Comparison of ENCODE assay signal across 11 cellular contexts in the genomic region with DNA sequence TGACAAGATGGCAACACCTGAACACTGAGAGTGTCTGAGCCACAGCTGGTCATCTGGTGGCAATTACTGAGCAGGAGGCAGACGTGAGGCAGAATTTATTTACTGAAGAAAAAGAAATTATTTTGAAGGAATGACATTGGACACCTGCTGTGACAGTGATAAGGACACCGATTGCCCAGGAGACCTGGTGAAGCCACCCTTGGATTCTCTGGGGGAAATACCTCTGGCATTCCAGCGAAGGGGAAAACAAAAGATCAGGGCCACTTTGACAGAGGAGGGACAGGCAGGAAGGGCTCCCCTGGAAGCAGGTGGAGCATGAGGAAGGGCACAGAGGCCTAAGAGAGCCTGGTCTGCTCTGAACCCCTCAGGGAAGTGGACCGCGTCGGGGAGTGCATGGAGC.
"Had no signal": no experiment of that assay in that cellular context is flagged by ENCODE, and none has a peak within 500 bp of the region (broad histone marks: within the 10 kb centered on the region; RNA-seq: fewer than 3 reads in every experiment).

No MANE protein-coding gene starts in this region.

- H3K27ac Mint-ChIP-seq: activated naive CD4-positive, alpha-beta T cell treated with anti-CD3 and anti-CD28 coated beads for 36 hours had no signal

- H3K4me3 Mint-ChIP-seq: activated naive CD4-positive, alpha-beta T cell treated with anti-CD3 and anti-CD28 coated beads for 36 hours; natural killer cell; T-helper 2 cell treated with Interferon-gamma antibody and Interleukin-4, amounts not matched to agents 5 μg/mL and 100 μg/mL, for 36 hours had no signal

- ATAC-seq: gastroesophageal sphincter had no signal

- H3K9me3 Mint-ChIP-seq: activated naive CD4-positive, alpha-beta T cell treated with anti-CD3 and anti-CD28 coated beads for 36 hours; natural killer cell; T-helper 2 cell treated with Interferon-gamma antibody and Interleukin-4, amounts not matched to agents 5 μg/mL and 100 μg/mL, for 36 hours had no signal

- H3K27me3 ChIP-seq: cardiac muscle cell, gastroesophageal sphincter, heart right ventricle, right lobe of liver, thyroid gland had no signal

- H3K4me1 ChIP-seq: psoas muscle, right lobe of liver had no signal

- H3K27ac ChIP-seq: cardiac muscle cell, gastroesophageal sphincter, heart right ventricle, left ventricle myocardium inferior, psoas muscle, right lobe of liver, thyroid gland had no signal

- H3K9me3 ChIP-seq: gastroesophageal sphincter, heart right ventricle, left ventricle myocardium inferior, mucosa of descending colon, psoas muscle, right lobe of liver, thyroid gland had no signal

- H3K36me3 Mint-ChIP-seq: natural killer cell had no signal

- H3K36me3 ChIP-seq: cardiac muscle cell, left ventricle myocardium inferior, right lobe of liver, thyroid gland had no signal

- H3K4me3 ChIP-seq: cardiac muscle cell, gastroesophageal sphincter, heart right ventricle, left ventricle myocardium inferior, mucosa of descending colon, psoas muscle, right lobe of liver, thyroid gland had no signal
